8 cellular contexts compared by ENCODE assay signal in genomic region chr9:111691686-111692329, GRCh38. TPM values are rescaled to one million over a fixed set of nuclear protein-coding genes. Genes with fewer than 3 reads are reported as not detected.
DNase-seq lines count a peak whose midpoint lies in the region; ATAC-seq and TF ChIP-seq lines count a peak whose summit lies in the region.

No MANE protein-coding gene starts in this region.

- H3K9me3 ChIP-seq in adrenal gland (replicated peaks in 1 of 3), result no peaks in the 10 kb centered on the region

- H3K27ac ChIP-seq in adrenal gland, result no peak overlapping the region

- TF ChIP-seq POLR2A in NB4 (IDR thresholded peaks at IDR 0.05; ENCODE audit: extremely low read depth, insufficient read length), result no peak
- no peak for TF ChIP-seq POLR2A in adrenal gland (IDR thresholded peaks at IDR 0.05)

- 26 to 34% (median 29%) methylated on average over 4 of the region's 4 CpGs for WGBS in adrenal gland, 4 donors

- no peak overlapping the region for H3K4me3 ChIP-seq in NB4 (ENCODE audit: low read depth, low read length)
- H3K4me3 ChIP-seq in adrenal gland, result no peak overlapping the region

- TF ChIP-seq CTCF in NB4 (IDR thresholded peaks at IDR 0.05; ENCODE audit: low read depth, low read length) (peak; percentile 21), adrenal gland (IDR thresholded peaks at IDR 0.05) (peak; percentile 6 to 55 (median 46))

- H3K4me1 ChIP-seq in adrenal gland (replicated peaks in 1 of 2), result no peaks in the 10 kb centered on the region

- intact Hi-C loops in adrenal gland (cut with DNase I), result loop anchor here in 1 of 2 donors (5.0 kb wide), 1 partner anchor 90 kb away; no protein-coding TSS in a partner anchor

- no peak for ATAC-seq in GM21619 (IDR thresholded peaks at IDR 0.05; ENCODE audit: unreplicated experiment)
- ATAC-seq in GM18909 (IDR thresholded peaks at IDR 0.05; ENCODE audit: poor library complexity, unreplicated experiment), result no peak

- no peaks in the 10 kb centered on the region for H3K27me3 ChIP-seq in adrenal gland

- H3K36me3 ChIP-seq in adrenal gland (replicated peaks in 1 of 2), result no peaks in the 10 kb centered on the region

- DNase-seq in NCI-H2029 treated with DMSO at 0.1 percent for 48 hours (lab: John Stamatoyannopoulos, UW), result peak; percentile 1
- no peak for DNase-seq in NCI-H2029 (lab: John Stamatoyannopoulos, UW)
- DNase-seq in NB4 (ENCODE audit: low read depth), result peak; percentile 60
- DNase-seq in adrenal gland, result no peak
- DNase-seq in lung microvascular endothelial cell (ENCODE audit: low read depth in 2 of 2), result peak; percentile 52
- DNase-seq in NCI-H446 treated with DMSO at 0.1 percent for 48 hours (lab: John Stamatoyannopoulos, UW), result no peak

RNA-seq across cellular contexts. Expression of gene GNG10, which starts 30.4 kb away (rescaled TPM):
- 100 to 1,000 TPM in 1 of 8 donors, 10 to 100 TPM in 7; 29.3 to 127 (median 58.3) TPM for total RNA-seq in adrenal gland
- polyA plus RNA-seq in adrenal gland, result 10 to 100 TPM; 37.2 to 69.5 (median 53.4) TPM
- total RNA-seq in lung microvascular endothelial cell, result 44.0 and 53.0 TPM in 2 replicates

Comparison
In these comparisons a context has a peak if more than half of its experiments do, and no peak if none do; other contexts are left out.
1. DNase-seq: peak in NCI-H2029 treated with DMSO at 0.1 percent for 48 hours (single experiment), NB4 (single experiment) and lung microvascular endothelial cell (2 of 2); none in NCI-H2029 (single experiment), adrenal gland (0 of 7) and NCI-H446 treated with DMSO at 0.1 percent for 48 hours (single experiment).